Comparison of ENCODE assay signal across 1 cellular context in the genomic region with DNA sequence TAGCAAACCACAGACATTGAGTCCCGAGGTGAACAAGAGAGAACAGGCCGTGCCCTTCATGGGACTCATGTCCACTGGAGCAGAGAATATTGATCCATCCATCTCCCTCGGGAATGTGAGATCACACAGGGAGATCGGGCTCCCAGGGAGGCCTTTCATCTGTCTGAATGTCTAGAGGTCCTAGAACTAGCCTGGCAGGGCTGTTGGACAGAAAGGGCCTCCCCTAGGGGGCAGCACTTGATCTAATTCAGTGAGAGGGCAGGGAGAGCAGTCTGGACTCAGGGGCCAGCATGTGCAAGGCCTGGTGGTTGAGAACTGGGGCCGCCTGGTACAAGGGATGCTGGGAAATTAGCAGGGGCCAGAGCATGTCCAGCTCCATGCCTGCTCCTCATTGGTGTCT.
TF ChIP-seq lines count a peak whose summit lies in the region.

No MANE protein-coding gene starts in this region.

TF ChIP-seq in GM23338, 12 proteins besides CTCF, POLR2A, EP300 and RAD21 (continued from another document):
- TF ChIP-seq, protein P1, sequence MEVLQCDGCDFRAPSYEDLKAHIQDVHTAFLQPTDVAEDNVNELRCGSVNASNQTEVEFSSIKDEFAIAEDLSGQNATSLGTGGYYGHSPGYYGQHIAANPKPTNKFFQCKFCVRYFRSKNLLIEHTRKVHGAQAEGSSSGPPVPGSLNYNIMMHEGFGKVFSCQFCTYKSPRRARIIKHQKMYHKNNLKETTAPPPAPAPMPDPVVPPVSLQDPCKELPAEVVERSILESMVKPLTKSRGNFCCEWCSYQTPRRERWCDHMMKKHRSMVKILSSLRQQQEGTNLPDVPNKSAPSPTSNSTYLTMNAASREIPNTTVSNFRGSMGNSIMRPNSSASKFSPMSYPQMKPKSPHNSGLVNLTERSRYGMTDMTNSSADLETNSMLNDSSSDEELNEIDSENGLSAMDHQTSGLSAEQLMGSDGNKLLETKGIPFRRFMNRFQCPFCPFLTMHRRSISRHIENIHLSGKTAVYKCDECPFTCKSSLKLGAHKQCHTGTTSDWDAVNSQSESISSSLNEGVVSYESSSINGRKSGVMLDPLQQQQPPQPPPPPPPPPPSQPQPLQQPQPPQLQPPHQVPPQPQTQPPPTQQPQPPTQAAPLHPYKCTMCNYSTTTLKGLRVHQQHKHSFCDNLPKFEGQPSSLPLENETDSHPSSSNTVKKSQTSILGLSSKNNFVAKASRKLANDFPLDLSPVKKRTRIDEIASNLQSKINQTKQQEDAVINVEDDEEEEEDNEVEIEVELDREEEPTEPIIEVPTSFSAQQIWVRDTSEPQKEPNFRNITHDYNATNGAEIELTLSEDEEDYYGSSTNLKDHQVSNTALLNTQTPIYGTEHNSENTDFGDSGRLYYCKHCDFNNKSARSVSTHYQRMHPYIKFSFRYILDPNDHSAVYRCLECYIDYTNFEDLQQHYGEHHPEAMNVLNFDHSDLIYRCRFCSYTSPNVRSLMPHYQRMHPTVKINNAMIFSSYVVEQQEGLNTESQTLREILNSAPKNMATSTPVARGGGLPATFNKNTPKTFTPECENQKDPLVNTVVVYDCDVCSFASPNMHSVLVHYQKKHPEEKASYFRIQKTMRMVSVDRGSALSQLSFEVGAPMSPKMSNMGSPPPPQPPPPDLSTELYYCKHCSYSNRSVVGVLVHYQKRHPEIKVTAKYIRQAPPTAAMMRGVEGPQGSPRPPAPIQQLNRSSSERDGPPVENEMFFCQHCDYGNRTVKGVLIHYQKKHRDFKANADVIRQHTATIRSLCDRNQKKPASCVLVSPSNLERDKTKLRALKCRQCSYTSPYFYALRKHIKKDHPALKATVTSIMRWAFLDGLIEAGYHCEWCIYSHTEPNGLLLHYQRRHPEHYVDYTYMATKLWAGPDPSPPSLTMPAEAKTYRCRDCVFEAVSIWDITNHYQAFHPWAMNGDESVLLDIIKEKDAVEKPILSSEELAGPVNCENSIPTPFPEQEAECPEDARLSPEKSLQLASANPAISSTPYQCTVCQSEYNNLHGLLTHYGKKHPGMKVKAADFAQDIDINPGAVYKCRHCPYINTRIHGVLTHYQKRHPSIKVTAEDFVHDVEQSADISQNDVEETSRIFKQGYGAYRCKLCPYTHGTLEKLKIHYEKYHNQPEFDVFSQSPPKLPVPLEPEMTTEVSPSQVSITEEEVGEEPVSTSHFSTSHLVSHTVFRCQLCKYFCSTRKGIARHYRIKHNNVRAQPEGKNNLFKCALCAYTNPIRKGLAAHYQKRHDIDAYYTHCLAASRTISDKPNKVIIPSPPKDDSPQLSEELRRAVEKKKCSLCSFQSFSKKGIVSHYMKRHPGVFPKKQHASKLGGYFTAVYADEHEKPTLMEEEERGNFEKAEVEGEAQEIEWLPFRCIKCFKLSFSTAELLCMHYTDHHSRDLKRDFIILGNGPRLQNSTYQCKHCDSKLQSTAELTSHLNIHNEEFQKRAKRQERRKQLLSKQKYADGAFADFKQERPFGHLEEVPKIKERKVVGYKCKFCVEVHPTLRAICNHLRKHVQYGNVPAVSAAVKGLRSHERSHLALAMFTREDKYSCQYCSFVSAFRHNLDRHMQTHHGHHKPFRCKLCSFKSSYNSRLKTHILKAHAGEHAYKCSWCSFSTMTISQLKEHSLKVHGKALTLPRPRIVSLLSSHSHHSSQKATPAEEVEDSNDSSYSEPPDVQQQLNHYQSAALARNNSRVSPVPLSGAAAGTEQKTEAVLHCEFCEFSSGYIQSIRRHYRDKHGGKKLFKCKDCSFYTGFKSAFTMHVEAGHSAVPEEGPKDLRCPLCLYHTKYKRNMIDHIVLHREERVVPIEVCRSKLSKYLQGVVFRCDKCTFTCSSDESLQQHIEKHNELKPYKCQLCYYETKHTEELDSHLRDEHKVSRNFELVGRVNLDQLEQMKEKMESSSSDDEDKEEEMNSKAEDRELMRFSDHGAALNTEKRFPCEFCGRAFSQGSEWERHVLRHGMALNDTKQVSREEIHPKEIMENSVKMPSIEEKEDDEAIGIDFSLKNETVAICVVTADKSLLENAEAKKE (CRISPR knock-in tag; IDR thresholded peaks at IDR 0.05): no peak
- TF ChIP-seq JUNB (IDR thresholded peaks at IDR 0.05; ENCODE audit: unreplicated experiment) (no peak), ETS1 (IDR thresholded peaks at IDR 0.05) (no peak), ZNF114 (CRISPR knock-in tag; IDR thresholded peaks at IDR 0.05) (no peak), STAT1 (IDR thresholded peaks at IDR 0.05; ENCODE audit: unreplicated experiment) (no peak), NANOG (IDR thresholded peaks at IDR 0.05; ENCODE audit: borderline replicate concordance) (no peak), EZH2phosphoT487 (IDR thresholded peaks at IDR 0.05; ENCODE audit: unreplicated experiment) (no peak), POLR2AphosphoS5 (IDR thresholded peaks at IDR 0.05; ENCODE audit: low read depth) (no peak), EZH2 (IDR thresholded peaks at IDR 0.05; ENCODE audit: low read depth, unreplicated experiment) (no peak)
